In genomic region chr13:45879666-45880065, GRCh38 we compare ENCODE assay signal across 11 cellular contexts. TPM values are rescaled to one million over a fixed set of nuclear protein-coding genes. Genes with fewer than 3 reads are reported as not detected.
DNase-seq lines count a peak whose midpoint lies in the region; ATAC-seq, FAIRE-seq and TF ChIP-seq lines count a peak whose summit lies in the region.
"Had no signal": no experiment of that assay in that cellular context is flagged by ENCODE, and none has a peak within 500 bp of the region (broad histone marks: within the 10 kb centered on the region; RNA-seq: fewer than 3 reads in every experiment).

No MANE protein-coding gene starts in this region.

- no peaks in the 10 kb centered on the region for H3K36me3 ChIP-seq in GM12878 (ENCODE audit: control insufficient read depth in 2 of 2, insufficient read depth in 2 of 2, low read length in 1 of 2)

- no peak overlapping the region for H3K4me3 ChIP-seq in GM12878

- in situ Hi-C loops in GM12878 (cut with MboI) = no loop called here

- no peak for TF ChIP-seq POLR2A in GM12878 (IDR thresholded peaks at IDR 0.05; ENCODE audit: low read depth, low read length)

- SMC1A ChIA-PET in GM12878 (lab: Charles Lee; ENCODE audit: uncharacterized antibody, unreplicated experiment) = interaction anchor here (0.6 to 1.8 kb wide), 4 partner anchors 39 to 256 kb away, joined by 3 to 5 read pairs (median 4); no protein-coding TSS in a partner anchor

- H4K20me1 ChIP-seq in GM12878 (ENCODE audit: control insufficient read depth, insufficient read depth) = no peaks in the 10 kb centered on the region

- H3K9ac ChIP-seq in GM12878 (ENCODE audit: control insufficient read depth, insufficient read depth, low read length) = no peak overlapping the region

- TF ChIP-seq EP300 in GM12878 (IDR thresholded peaks at IDR 0.05; ENCODE audit: borderline replicate concordance in 1 of 2, control insufficient read depth in 1 of 2, low read depth in 2 of 2, low read length in 2 of 2) = no peak

- H2AFZ ChIP-seq in GM12878 (ENCODE audit: control insufficient read depth, low read depth, low read length) = no peak overlapping the region

- peak; percentile 16 to 37 (median 19); a peak in 4 of 6 replicates for TF ChIP-seq CTCF in GM12878 (IDR thresholded peaks at IDR 0.05 in 2 of 3, conservative IDR thresholded peaks at IDR 0.05 in 1 of 3; ENCODE audit: control insufficient read depth in 2 of 3, extremely low read depth in 1 of 3, insufficient read depth in 1 of 3, low read depth in 3 of 3, low read length in 3 of 3)

- DNase-seq in COR-L47 (lab: John Stamatoyannopoulos, UW) (peak; percentile 19), LoVo (ENCODE audit: low spot score) (peak; percentile 27), GM12878 (ENCODE audit: low read depth, low spot score) (no peak), kidney tubule cell (ENCODE audit: low spot score) (peak; percentile 74), T-helper 1 cell (no peak), NCI-H510A (lab: John Stamatoyannopoulos, UW) (no peak)
- DNase-seq: activated CD4-positive, CD25-positive, alpha-beta regulatory T cell treated with anti-CD3 and anti-CD28 coated beads, Interleukin-2, amount 50 U/mL, for 72 hours; EL; stimulated activated CD4-positive, alpha-beta T cell treated with anti-CD3 and anti-CD28 coated beads, Interleukin-2, amount 100 ng/mL, for 48 hours had no signal

- FAIRE-seq in GM12878 (lab: Jason Lieb, UNC) = no peak

- H3K27me3 ChIP-seq in GM12878 (replicated peaks in 1 of 2; ENCODE audit: control insufficient read depth in 2 of 2, insufficient read depth in 2 of 2, low read length in 1 of 2) = peaks cover 3 to 6% of the 10 kb centered on the region in 2 experiments; a peak in 3 of 4 replicates

- no TSS peak for BruUV-seq in GM12878 (replicated peaks; lab: Mats Ljungman, UMichigan)

- RAD21 ChIA-PET in GM12878 (lab: Charles Lee; ENCODE audit: unreplicated experiment) = interaction anchor here (1.2 kb wide), 1 partner anchor 72 kb away, joined by 3 read pairs; no protein-coding TSS in a partner anchor

- H3K4me2 ChIP-seq in GM12878 (ENCODE audit: control insufficient read depth, insufficient read depth) = no peak overlapping the region

- H3K27ac ChIP-seq in GM12878 (ENCODE audit: control insufficient read depth, insufficient read depth) = no peak overlapping the region

- peak; percentile 64 for ATAC-seq in GM12878
- no peak for ATAC-seq in HG03175 (IDR thresholded peaks at IDR 0.05; ENCODE audit: unreplicated experiment)
- ATAC-seq in GM19395 (IDR thresholded peaks at IDR 0.05; ENCODE audit: unreplicated experiment) = no peak

- WGBS in GM12878 (ENCODE audit: insufficient coverage, insufficient replicate concordance, low lambda C conversion rate, missing lambda C conversion rate) = 77% methylated on average over 5 of the region's 5 CpGs

- POLR2A ChIA-PET in GM12878 (lab: Charles Lee) = no interaction called here

- peak; percentile 14; the same call in 1 of the 2 replicates for TF ChIP-seq RAD21 in GM12878 (IDR thresholded peaks at IDR 0.05; ENCODE audit: insufficient read depth, low read depth, low read length)

- CTCF ChIA-PET in GM12878 (lab: Yijun Ruan, JAX) = interaction anchor here (0.6 to 2.6 kb wide), 7 partner anchors 19 to 283 kb away, joined by 3 to 13 read pairs (median 3); no protein-coding TSS in a partner anchor

- no peaks in the 10 kb centered on the region for H3K4me1 ChIP-seq in GM12878 (ENCODE audit: control insufficient read depth, insufficient read depth, low read length)

- no peaks in the 10 kb centered on the region for H3K79me2 ChIP-seq in GM12878 (ENCODE audit: control insufficient read depth, insufficient read depth, low read length)

- intact Hi-C loops in GM12878 (cut with micrococcal nuclease; ENCODE audit: unreplicated experiment) = loop anchor here (1.0 kb wide), 1 partner anchor 72 kb away; no protein-coding TSS in a partner anchor

- no peaks in the 10 kb centered on the region for H3K9me3 ChIP-seq in GM12878 (replicated peaks; ENCODE audit: control insufficient read depth, insufficient read depth, low read length)

TF ChIP-seq in GM12878, 131 proteins besides CTCF, POLR2A, EP300 and RAD21:
- TF ChIP-seq JUND (IDR thresholded peaks at IDR 0.05; ENCODE audit: low read depth, low read length) = no peak
- no peak for TF ChIP-seq RUNX3 (IDR thresholded peaks at IDR 0.05; ENCODE audit: low read length)
- no peak for TF ChIP-seq TCF7 (IDR thresholded peaks at IDR 0.05; ENCODE audit: borderline replicate concordance)
- no peak for TF ChIP-seq USF2 (IDR thresholded peaks at IDR 0.05; ENCODE audit: borderline replicate concordance, low read depth, low read length)
- no peak for TF ChIP-seq KDM1A (IDR thresholded peaks at IDR 0.05; ENCODE audit: borderline replicate concordance)
- TF ChIP-seq, protein P1, sequence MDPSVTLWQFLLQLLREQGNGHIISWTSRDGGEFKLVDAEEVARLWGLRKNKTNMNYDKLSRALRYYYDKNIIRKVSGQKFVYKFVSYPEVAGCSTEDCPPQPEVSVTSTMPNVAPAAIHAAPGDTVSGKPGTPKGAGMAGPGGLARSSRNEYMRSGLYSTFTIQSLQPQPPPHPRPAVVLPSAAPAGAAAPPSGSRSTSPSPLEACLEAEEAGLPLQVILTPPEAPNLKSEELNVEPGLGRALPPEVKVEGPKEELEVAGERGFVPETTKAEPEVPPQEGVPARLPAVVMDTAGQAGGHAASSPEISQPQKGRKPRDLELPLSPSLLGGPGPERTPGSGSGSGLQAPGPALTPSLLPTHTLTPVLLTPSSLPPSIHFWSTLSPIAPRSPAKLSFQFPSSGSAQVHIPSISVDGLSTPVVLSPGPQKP (IDR thresholded peaks at IDR 0.05; ENCODE audit: low read depth, low read length) = no peak
- TF ChIP-seq SUZ12 (IDR thresholded peaks at IDR 0.05; ENCODE audit: unreplicated experiment) = no peak

RNA-seq across cellular contexts. Expression of gene SIAH3, which starts 28.1 kb away (rescaled TPM):
- total RNA-seq in GM12878 (2013; cell fraction: nucleolus; rRNA removed) = not detected in 2 replicates
- total RNA-seq in GM12878 (2014; rRNA removed) = not detected in 2 replicates
- total RNA-seq in GM12878 (2014; rRNA removed; fragmentation: Illumina TruSeq; extraction: Trizol) = not detected in 2 replicates
- total RNA-seq in GM12878 (2021) = not detected in 2 replicates
- polyA plus RNA-seq in GM12878 (2011; ENCODE audit: low read depth) = not detected
- not detected in 2 replicates for polyA plus RNA-seq in GM12878 (2011; rRNA removed)
- polyA plus RNA-seq in GM12878 (2011; cell fraction: cytosol; rRNA removed) = not detected in 2 replicates
- polyA plus RNA-seq in GM12878 (2011; cell fraction: nucleus; rRNA removed) = not detected in 2 replicates
- not detected in 2 replicates for polyA plus RNA-seq in GM12878 (2012)
- not detected in 2 replicates for polyA plus RNA-seq in GM12878 (2014; fragmentation: Illumina TruSeq; extraction: Trizol)
- not detected for polyA plus RNA-seq in GM12878 (2014; fragmentation: Nextera tagmentation; extraction: Ambion mirVana)
- polyA plus RNA-seq in GM12878 (2014; rRNA removed) = not detected in 2 replicates
- polyA plus RNA-seq in GM12878 (2016; fragmentation: Nextera tagmentation; extraction: Ambion mirVana) = not detected
- not detected in 2 replicates for polyA minus RNA-seq in GM12878 (2011; rRNA and poly(A)+ RNA removed)
- not detected in 2 replicates for polyA minus RNA-seq in GM12878 (2011; cell fraction: cytosol; rRNA and poly(A)+ RNA removed)
- not detected in 2 replicates for polyA minus RNA-seq in GM12878 (2011; cell fraction: nucleus; rRNA and poly(A)+ RNA removed)

Comparison
In these comparisons a context has a peak if more than half of its experiments do, and no peak if none do; other contexts are left out.
1. DNase-seq: peak in COR-L47 (single experiment), LoVo (single experiment) and kidney tubule cell (single experiment); none in GM12878 (single experiment), T-helper 1 cell (0 of 5) and NCI-H510A (single experiment).